29 cellular contexts compared by ENCODE assay signal in genomic region chr21:36425286-36425685, GRCh38. TPM values are rescaled to one million over a fixed set of nuclear protein-coding genes. Genes with fewer than 3 reads are reported as not detected.
DNase-seq lines count a peak whose midpoint lies in the region; ATAC-seq and TF ChIP-seq lines count a peak whose summit lies in the region.
"Had no signal": no experiment of that assay in that cellular context is flagged by ENCODE, and none has a peak within 500 bp of the region (broad histone marks: within the 10 kb centered on the region; RNA-seq: fewer than 3 reads in every experiment).

No MANE protein-coding gene starts in this region.

- no peak for TF ChIP-seq CTCF in foreskin fibroblast (IDR thresholded peaks at IDR 0.05; ENCODE audit: low read depth, low read length)
- TF ChIP-seq CTCF in GM13977 (IDR thresholded peaks at IDR 0.05; ENCODE audit: extremely low read depth, insufficient read depth, missing control alignments) = no peak

- no peak for ATAC-seq in sciatic nerve
- no peak for ATAC-seq in HG02642 (IDR thresholded peaks at IDR 0.05; ENCODE audit: poor library complexity, unreplicated experiment)
- ATAC-seq: activated naive CD4-positive, alpha-beta T cell treated with anti-CD3 and anti-CD28 coated beads, Interleukin-2, amount 50 U/mL, for 72 hours; activated T-helper 17 cell treated with anti-CD3 and anti-CD28 coated beads, Interleukin-2, amount 50 U/mL, for 72 hours; GM12878; GM23338; naive thymus-derived CD4-positive, alpha-beta T cell; Panc1 had no signal

- intact Hi-C loops in sciatic nerve (cut with DNase I) = no loop called here

- DNase-seq in EL = peak; percentile 23
- peak; percentile 37 for DNase-seq in amniotic epithelial cell (ENCODE audit: low read depth)
- peak; percentile 21 to 62 for DNase-seq in foreskin fibroblast
- peak; percentile 38 for DNase-seq in sciatic nerve (ENCODE audit: low spot score)
- no peak for DNase-seq in superior temporal gyrus (ENCODE audit: extremely low spot score)
- DNase-seq in NCI-H2196 (lab: John Stamatoyannopoulos, UW; ENCODE audit: unreplicated experiment) = no peak
- no peak for DNase-seq in GM13977 (ENCODE audit: low spot score)
- DNase-seq: activated CD4-positive, alpha-beta memory T cell treated with anti-CD3 and anti-CD28 coated beads for 36 hours; activated CD8-positive, alpha-beta memory T cell treated with anti-CD3 and anti-CD28 coated beads, Interleukin-2, amount 50 U/mL, for 48 hours; anterior cingulate cortex; central memory CD4-positive, alpha-beta T cell; dermis blood vessel endothelial cell; DMS153; left ventricle myocardium inferior; naive thymus-derived CD4-positive, alpha-beta T cell; NCI-H1092 treated with DMSO at 0.1 percent for 48 hours; NCI-H187; NCI-H526 treated with DMSO at 0.1 percent for 48 hours; occipital lobe had no signal

- in situ Hi-C loops in GM13977 (cut with MboI; ENCODE audit: low pct_unique_long_range_greater_than_20kb, low sequenced_read_pairs, unreplicated experiment) = no loop called here

- H3K4me3 ChIP-seq in foreskin fibroblast (ENCODE audit: low read depth in 1 of 2, low read length in 2 of 2) = no peak overlapping the region
- H3K4me3 ChIP-seq: BLaER1, esophagus muscularis mucosa, GM12878, GM23338, left ventricle myocardium inferior, upper lobe of left lung had no signal

RNA-seq across cellular contexts. Expression of gene CHAF1B, which starts 40.1 kb away (rescaled TPM):
- 2.5 TPM for total RNA-seq in sciatic nerve

RNA-seq across cellular contexts. Expression of gene CLDN14, which starts 54.6 kb away (rescaled TPM):
- 1.2 TPM for total RNA-seq in sciatic nerve
- total RNA-seq: activated CD4-positive, alpha-beta memory T cell treated with anti-CD3 and anti-CD28 coated beads for 36 hours; activated naive CD4-positive, alpha-beta T cell treated with anti-CD3 and anti-CD28 coated beads, Interleukin-2, amount 50 U/mL, for 72 hours; esophagus muscularis mucosa; GM23338; left ventricle myocardium inferior; mesenteric fat pad; naive thymus-derived CD4-positive, alpha-beta T cell; occipital lobe had no signal

Comparison
In these comparisons a context has a peak if more than half of its experiments do, and no peak if none do; other contexts are left out.
1. DNase-seq: peak in EL (single experiment), amniotic epithelial cell (single experiment), foreskin fibroblast (2 of 2) and sciatic nerve (single experiment); none in superior temporal gyrus (single experiment), NCI-H2196 (single experiment) and GM13977 (single experiment).